In genomic region chr7:157985636-157986035, GRCh38 we compare ENCODE assay signal across 24 cellular contexts.
DNase-seq lines count a peak whose midpoint lies in the region; ATAC-seq, FAIRE-seq and TF ChIP-seq lines count a peak whose summit lies in the region.
"Had no signal": no experiment of that assay in that cellular context is flagged by ENCODE, and none has a peak within 500 bp of the region (broad histone marks: within the 10 kb centered on the region; RNA-seq: fewer than 3 reads in every experiment).

No MANE protein-coding gene starts in this region.

- H4K20me1 ChIP-seq in osteoblast (ENCODE audit: insufficient read depth, low read length), result no peaks in the 10 kb centered on the region

- H3K27me3 Mint-ChIP-seq in CD14-positive monocyte (ENCODE audit: low read depth in 3 of 3), result peaks cover 0 to 7% (median 2%) of the 10 kb centered on the region in 3 donors
- H3K27me3 Mint-ChIP-seq: CD4-positive, CD25-positive, alpha-beta regulatory T cell had no signal

- FAIRE-seq in kidney (lab: Jason Lieb, UNC) (no peak), D721Med (lab: Jason Lieb, UNC) (no peak)
- FAIRE-seq: A549, GM12878, GM19239, H1 had no signal

- H3K36me3 ChIP-seq in kidney (ENCODE audit: control insufficient read depth in 1 of 2, insufficient read depth in 2 of 2, low read length in 2 of 2) (no peaks in the 10 kb centered on the region), osteoblast (ENCODE audit: insufficient read depth, low read length) (no peaks in the 10 kb centered on the region)

- no peak overlapping the region for H3K4me2 ChIP-seq in osteoblast (ENCODE audit: insufficient read depth, low read length)
- H3K4me2 ChIP-seq: A549 had no signal

- H3K27me3 ChIP-seq in osteoblast (ENCODE audit: insufficient read depth, low read length), result no peaks in the 10 kb centered on the region

- H3K9me3 ChIP-seq in kidney (ENCODE audit: control insufficient read depth in 1 of 2, low read length in 2 of 2) (no peaks in the 10 kb centered on the region), osteoblast (ENCODE audit: low read depth, low read length) (no peaks in the 10 kb centered on the region)
- H3K9me3 ChIP-seq: A549, Caco-2 had no signal

- H3K9me3 Mint-ChIP-seq in CD14-positive monocyte, result no peaks in the 10 kb centered on the region
- H3K9me3 Mint-ChIP-seq: CD8-positive, alpha-beta T cell had no signal

- H3K4me1 ChIP-seq in kidney (ENCODE audit: control insufficient read depth in 1 of 2, insufficient read depth in 1 of 2, low read depth in 1 of 2, low read length in 2 of 2) (no peaks in the 10 kb centered on the region), osteoblast (ENCODE audit: insufficient read depth, low read length) (no peaks in the 10 kb centered on the region)
- H3K4me1 ChIP-seq: A549, Caco-2 had no signal

- H3K36me3 Mint-ChIP-seq in CD14-positive monocyte, result no peaks in the 10 kb centered on the region
- H3K36me3 Mint-ChIP-seq: CD4-positive, CD25-positive, alpha-beta regulatory T cell; CD8-positive, alpha-beta T cell had no signal

- intact Hi-C loops in CD14-positive monocyte (cut with micrococcal nuclease), result no loop called here
- intact Hi-C loops in kidney (cut with DNase I), result no loop called here

- H3K4me3 Mint-ChIP-seq in CD14-positive monocyte, result no peak overlapping the region
- H3K4me3 Mint-ChIP-seq: CD4-positive, CD25-positive, alpha-beta regulatory T cell; CD8-positive, alpha-beta T cell had no signal

- H3K27ac Mint-ChIP-seq in CD14-positive monocyte, result no peak overlapping the region
- H3K27ac Mint-ChIP-seq: CD8-positive, alpha-beta T cell had no signal

- no peak overlapping the region for H2AFZ ChIP-seq in osteoblast (ENCODE audit: low read length)
- H2AFZ ChIP-seq: GM23248 had no signal

- no peak overlapping the region for H3K9ac ChIP-seq in kidney (ENCODE audit: low read length in 2 of 2)
- H3K9ac ChIP-seq: GM23248 had no signal

- H3K4me3 ChIP-seq in kidney (ENCODE audit: low read length in 2 of 2), result no peak overlapping the region
- H3K4me3 ChIP-seq in osteoblast (ENCODE audit: insufficient read depth, low read length), result no peak overlapping the region
- H3K4me3 ChIP-seq: A549, GM12878, GM23248 had no signal

- H3K4me1 Mint-ChIP-seq in CD14-positive monocyte, result no peaks in the 10 kb centered on the region
- H3K4me1 Mint-ChIP-seq: CD4-positive, CD25-positive, alpha-beta regulatory T cell had no signal

- TF ChIP-seq CTCF in CD14-positive monocyte (IDR thresholded peaks at IDR 0.05) (no peak), kidney (IDR thresholded peaks at IDR 0.05; ENCODE audit: borderline replicate concordance, extremely low read depth, insufficient read depth) (no peak), osteoblast (IDR thresholded peaks at IDR 0.05; ENCODE audit: extremely low read depth, low read depth, low read length) (no peak), D721Med (IDR thresholded peaks at IDR 0.05; ENCODE audit: insufficient read depth, missing control alignments) (no peak)

- no peaks in the 10 kb centered on the region for H3K79me2 ChIP-seq in osteoblast (ENCODE audit: insufficient read depth, low read length)

- no peak for ATAC-seq in HG03342 (IDR thresholded peaks at IDR 0.05; ENCODE audit: unreplicated experiment)
- ATAC-seq: A549; CD8-positive, alpha-beta T cell; GM12878 had no signal

- peak; percentile 14 for DNase-seq in CD14-positive monocyte (ENCODE audit: low spot score)
- peak; percentile 39 for DNase-seq in kidney
- peak; percentile 53 for DNase-seq in osteoblast (ENCODE audit: insufficient read length, low spot score, missing footprints)
- DNase-seq in D721Med (ENCODE audit: insufficient read length, low spot score), result no peak
- no peak for DNase-seq in Ammon's horn (ENCODE audit: low spot score)
- DNase-seq: 8988T; ACHN; AML-193; C1 segment of cervical spinal cord; Caco-2; CD4-positive, CD25-positive, alpha-beta regulatory T cell; CD8-positive, alpha-beta T cell; DMS 273 treated with DMSO at 0.1 percent for 48 hours; DMS79; EL; GDM1; GM23248; H7; HCEC 1CT had no signal

- H3K27ac ChIP-seq in kidney (ENCODE audit: low read depth in 2 of 2, low read length in 2 of 2), result no peak overlapping the region
- H3K27ac ChIP-seq in osteoblast (ENCODE audit: low read depth, low read length), result no peak overlapping the region
- H3K27ac ChIP-seq: A549, GM23248 had no signal

Comparison
In these comparisons a context has a peak if more than half of its experiments do, and no peak if none do; other contexts are left out.
1. DNase-seq: peak in CD14-positive monocyte (single experiment), kidney (single experiment) and osteoblast (single experiment); none in D721Med (single experiment) and Ammon's horn (single experiment).